In the genomic region with DNA sequence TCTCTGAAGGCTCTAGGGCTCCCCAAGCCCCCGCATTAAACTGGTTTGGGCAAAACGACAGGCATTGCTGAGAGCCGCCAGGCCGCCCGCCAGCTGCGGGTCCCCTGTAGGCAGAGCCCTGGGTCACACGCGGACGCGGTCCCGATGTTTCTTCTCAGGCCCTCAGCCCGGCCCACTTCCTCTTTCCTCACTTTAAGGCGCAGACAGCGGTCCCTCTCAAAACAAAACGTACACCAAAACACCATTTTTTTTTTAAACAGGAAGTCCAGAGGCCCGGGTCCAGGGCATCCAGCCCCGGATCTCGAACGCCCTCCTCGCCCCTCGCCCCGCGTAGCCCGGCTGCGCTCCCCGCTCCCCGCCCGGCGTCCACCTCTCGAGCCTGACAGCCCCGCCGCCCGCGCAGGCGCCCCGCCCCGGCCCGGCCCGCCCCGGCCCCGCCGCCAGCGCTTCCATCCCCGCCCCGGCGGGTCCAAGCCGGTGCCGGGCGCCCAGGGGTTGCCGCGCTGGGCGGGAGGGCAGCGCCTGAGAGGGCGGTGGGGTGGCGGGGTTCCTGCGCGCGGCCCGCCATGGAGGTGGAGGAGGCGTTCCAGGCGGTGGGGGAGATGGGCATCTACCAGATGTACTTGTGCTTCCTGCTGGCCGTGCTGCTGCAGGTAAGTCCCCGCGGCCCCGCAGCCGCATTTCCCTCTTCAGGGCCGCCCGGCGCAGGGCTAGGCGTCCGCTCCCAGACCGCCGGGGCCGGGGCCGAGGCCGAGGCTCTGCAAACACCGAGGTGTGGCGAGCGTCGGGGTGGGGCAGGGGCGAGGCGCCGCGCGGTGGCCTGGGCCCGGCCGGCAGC, we compare ENCODE assay signal across 8 cellular contexts. TPM values are rescaled to one million over a fixed set of nuclear protein-coding genes. Genes with fewer than 3 reads are reported as not detected.
DNase-seq lines count a peak whose midpoint lies in the region; ATAC-seq and TF ChIP-seq lines count a peak whose summit lies in the region.

A gene (plus strand): TSS at position 452 of the 838 bp plus-strand sequence. CDS start 115 bp downstream, at position 567.

- H3K4me3 ChIP-seq in endocrine pancreas (ENCODE audit: control insufficient read depth, insufficient read depth, low read length) (peak within 1 kb of the TSS; percentile 79), lower lobe of right lung (peak within 1 kb of the TSS; percentile 70)

- no peaks in the 10 kb centered on the region for H3K27me3 ChIP-seq in endocrine pancreas (ENCODE audit: control insufficient read depth, insufficient read depth, low read length)
- H3K27me3 ChIP-seq in lower lobe of right lung (ENCODE audit: low read depth) = no peaks in the 10 kb centered on the region

- H3K27me3 Mint-ChIP-seq in HFFc6 (ENCODE audit: insufficient read depth) = no peaks in the 10 kb centered on the region
- peaks cover 61% of the 10 kb centered on the region for H3K27me3 Mint-ChIP-seq in activated CD4-positive, alpha-beta T cell treated with anti-CD3 and anti-CD28 coated beads, Interleukin-2, amount 10 ng/mL, durations not matched to agents 24 days and 14 days

- H3K27ac Mint-ChIP-seq in HFFc6 = peak within 1 kb of the TSS; percentile 92
- no peak within 1 kb of the TSS for H3K27ac Mint-ChIP-seq in activated CD4-positive, alpha-beta T cell treated with anti-CD3 and anti-CD28 coated beads, Interleukin-2, amount 10 ng/mL, durations not matched to agents 24 days and 14 days
- peak within 1 kb of the TSS; percentile 86 for H3K27ac Mint-ChIP-seq in stimulated activated effector memory CD8-positive, alpha-beta T cell treated with anti-CD3 and anti-CD28 coated beads, Interleukin-12 subunit alpha, Interleukin-12 subunit beta, amount 100 ng/mL, for 72 hours

- peak within 1 kb of the TSS; percentile 87 for H3K27ac ChIP-seq in lower lobe of right lung

- H3K9me3 Mint-ChIP-seq in HFFc6 = no peaks in the 10 kb centered on the region
- no peaks in the 10 kb centered on the region for H3K9me3 Mint-ChIP-seq in activated CD4-positive, alpha-beta T cell treated with anti-CD3 and anti-CD28 coated beads, Interleukin-2, amount 10 ng/mL, durations not matched to agents 24 days and 14 days
- no peaks in the 10 kb centered on the region for H3K9me3 Mint-ChIP-seq in stimulated activated effector memory CD8-positive, alpha-beta T cell treated with anti-CD3 and anti-CD28 coated beads, Interleukin-12 subunit alpha, Interleukin-12 subunit beta, amount 100 ng/mL, for 72 hours

- peak within 1 kb of the TSS; percentile 78 for H3K9ac ChIP-seq in endocrine pancreas (ENCODE audit: control insufficient read depth, insufficient read depth, low read length)

- ATAC-seq in lower lobe of right lung = peak; percentile 85 to 86
- ATAC-seq in stimulated activated effector memory CD8-positive, alpha-beta T cell treated with anti-CD3 and anti-CD28 coated beads, Interleukin-12 subunit alpha, Interleukin-12 subunit beta, amount 100 ng/mL, for 72 hours = peak; percentile 84

- peaks cover 7% of the 10 kb centered on the region for H3K36me3 Mint-ChIP-seq in HFFc6 (ENCODE audit: low read depth)
- no peaks in the 10 kb centered on the region for H3K36me3 Mint-ChIP-seq in activated CD4-positive, alpha-beta T cell treated with anti-CD3 and anti-CD28 coated beads, Interleukin-2, amount 10 ng/mL, durations not matched to agents 24 days and 14 days (ENCODE audit: low read depth)
- no peaks in the 10 kb centered on the region for H3K36me3 Mint-ChIP-seq in stimulated activated effector memory CD8-positive, alpha-beta T cell treated with anti-CD3 and anti-CD28 coated beads, Interleukin-12 subunit alpha, Interleukin-12 subunit beta, amount 100 ng/mL, for 72 hours

- no peaks in the 10 kb centered on the region for H3K9me3 ChIP-seq in endocrine pancreas (ENCODE audit: control insufficient read depth, low read length)
- no peaks in the 10 kb centered on the region for H3K9me3 ChIP-seq in lower lobe of right lung

- intact Hi-C loops in activated CD4-positive, alpha-beta T cell treated with anti-CD3 and anti-CD28 coated beads, Interleukin-2, amount 10 ng/mL, durations not matched to agents 24 days and 14 days (cut with micrococcal nuclease) = no loop called here
- intact Hi-C loops in lower lobe of right lung (cut with DNase I) = loop anchor here (10.0 kb wide), 1 partner anchor 161 kb away; no protein-coding TSS in a partner anchor

- TF ChIP-seq CTCF in HFFc6 (IDR thresholded peaks at IDR 0.05) (no peak), lower lobe of right lung (IDR thresholded peaks at IDR 0.05) (peak; percentile 10)

- H3K36me3 ChIP-seq in endocrine pancreas (ENCODE audit: control insufficient read depth, insufficient read depth, low read length) (no peaks in the 10 kb centered on the region), lower lobe of right lung (no peaks in the 10 kb centered on the region)

- H3K4me1 Mint-ChIP-seq in HFFc6 (ENCODE audit: low read depth) = peaks cover 41% of the 10 kb centered on the region
- peaks cover 7% of the 10 kb centered on the region for H3K4me1 Mint-ChIP-seq in activated CD4-positive, alpha-beta T cell treated with anti-CD3 and anti-CD28 coated beads, Interleukin-2, amount 10 ng/mL, durations not matched to agents 24 days and 14 days
- H3K4me1 Mint-ChIP-seq in stimulated activated effector memory CD8-positive, alpha-beta T cell treated with anti-CD3 and anti-CD28 coated beads, Interleukin-12 subunit alpha, Interleukin-12 subunit beta, amount 100 ng/mL, for 72 hours = no peaks in the 10 kb centered on the region

- H3K4me3 Mint-ChIP-seq in HFFc6 = peak within 1 kb of the TSS; percentile 90
- H3K4me3 Mint-ChIP-seq in activated CD4-positive, alpha-beta T cell treated with anti-CD3 and anti-CD28 coated beads, Interleukin-2, amount 10 ng/mL, durations not matched to agents 24 days and 14 days = peak within 1 kb of the TSS; percentile 90
- H3K4me3 Mint-ChIP-seq in stimulated activated effector memory CD8-positive, alpha-beta T cell treated with anti-CD3 and anti-CD28 coated beads, Interleukin-12 subunit alpha, Interleukin-12 subunit beta, amount 100 ng/mL, for 72 hours = peak within 1 kb of the TSS; percentile 81

- H3K4me1 ChIP-seq in endocrine pancreas (ENCODE audit: control insufficient read depth, insufficient read depth, low read length) (peaks cover 18% of the 10 kb centered on the region), lower lobe of right lung (peaks cover 25% of the 10 kb centered on the region)

- DNase-seq in activated CD4-positive, alpha-beta T cell treated with anti-CD3 and anti-CD28 coated beads for 24 hours (ENCODE audit: low read depth in 2 of 2) = peak; percentile 7 to 13
- no peak for DNase-seq in activated CD4-positive, alpha-beta T cell treated with anti-CD3 and anti-CD28 coated beads for 1 hour
- DNase-seq in HFFc6 = peak; percentile 51
- DNase-seq in MV-4-11 (lab: John Stamatoyannopoulos, UW) = peak; percentile 94
- peak; percentile 82 for DNase-seq in activated CD4-positive, alpha-beta T cell treated with anti-CD3 and anti-CD28 coated beads, Interleukin-2, amount 10 ng/mL, durations not matched to agents 24 days and 14 days
- peak; percentile 91 for DNase-seq in lower lobe of right lung
- DNase-seq in stimulated activated effector memory CD8-positive, alpha-beta T cell treated with anti-CD3 and anti-CD28 coated beads, Interleukin-12 subunit alpha, Interleukin-12 subunit beta, amount 100 ng/mL, for 72 hours (ENCODE audit: low spot score in 2 of 2) = peak; percentile 18 to 78

RNA-seq across cellular contexts. Expression of the gene that starts here (rescaled TPM):
- 1 to 10 TPM; 3.2 to 5.9 (median 4.1) TPM for total RNA-seq in HFFc6 (2021; fragmentation: NEBNext Ultra II Directional; extraction: Animal tissue kit (Norgen Biotek cat#: 25700))
- 0.23 and 0.36 TPM in 2 replicates for total RNA-seq in activated CD4-positive, alpha-beta T cell treated with anti-CD3 and anti-CD28 coated beads, Interleukin-2, amount 10 ng/mL, durations not matched to agents 24 days and 14 days
- 26.8 TPM for total RNA-seq in lower lobe of right lung

Comparison
In these comparisons a context has a peak if more than half of its experiments do, and no peak if none do; other contexts are left out.
1. Peak in DNase-seq in activated CD4-positive, alpha-beta T cell treated with anti-CD3 and anti-CD28 coated beads, Interleukin-2, amount 10 ng/mL, durations not matched to agents 24 days and 14 days; RNA of the gene not detected or under 1 TPM.